ENCODE assay signal across 1 cellular context in the genomic region with DNA sequence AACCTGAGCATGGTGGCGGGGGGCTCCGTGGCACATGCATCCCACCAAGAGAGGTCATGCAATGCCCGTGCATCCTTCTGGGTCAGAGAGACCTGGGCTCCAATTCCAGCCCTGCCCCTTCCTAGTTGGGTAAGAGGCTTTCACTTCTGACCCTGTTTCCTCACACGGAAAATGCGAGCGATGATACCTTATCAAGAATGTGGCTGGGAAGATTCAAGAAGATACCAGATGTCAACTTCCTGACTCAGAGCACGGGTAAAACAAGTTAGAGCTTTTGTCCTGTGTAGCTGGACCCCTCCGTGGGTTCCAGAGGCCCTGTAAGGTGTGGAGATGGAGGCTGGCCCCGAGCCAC.
TF ChIP-seq lines count a peak whose summit lies in the region.

No MANE protein-coding gene starts in this region.

TF ChIP-seq in K562, 482 proteins besides CTCF, POLR2A, EP300 and RAD21:
- TF ChIP-seq, protein P1, sequence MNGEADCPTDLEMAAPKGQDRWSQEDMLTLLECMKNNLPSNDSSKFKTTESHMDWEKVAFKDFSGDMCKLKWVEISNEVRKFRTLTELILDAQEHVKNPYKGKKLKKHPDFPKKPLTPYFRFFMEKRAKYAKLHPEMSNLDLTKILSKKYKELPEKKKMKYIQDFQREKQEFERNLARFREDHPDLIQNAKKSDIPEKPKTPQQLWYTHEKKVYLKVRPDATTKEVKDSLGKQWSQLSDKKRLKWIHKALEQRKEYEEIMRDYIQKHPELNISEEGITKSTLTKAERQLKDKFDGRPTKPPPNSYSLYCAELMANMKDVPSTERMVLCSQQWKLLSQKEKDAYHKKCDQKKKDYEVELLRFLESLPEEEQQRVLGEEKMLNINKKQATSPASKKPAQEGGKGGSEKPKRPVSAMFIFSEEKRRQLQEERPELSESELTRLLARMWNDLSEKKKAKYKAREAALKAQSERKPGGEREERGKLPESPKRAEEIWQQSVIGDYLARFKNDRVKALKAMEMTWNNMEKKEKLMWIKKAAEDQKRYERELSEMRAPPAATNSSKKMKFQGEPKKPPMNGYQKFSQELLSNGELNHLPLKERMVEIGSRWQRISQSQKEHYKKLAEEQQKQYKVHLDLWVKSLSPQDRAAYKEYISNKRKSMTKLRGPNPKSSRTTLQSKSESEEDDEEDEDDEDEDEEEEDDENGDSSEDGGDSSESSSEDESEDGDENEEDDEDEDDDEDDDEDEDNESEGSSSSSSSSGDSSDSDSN (IDR thresholded peaks at IDR 0.05; ENCODE audit: borderline replicate concordance in 1 of 2, low read depth in 2 of 2, low read length in 2 of 2): no peak
- TF ChIP-seq BMI1 (IDR thresholded peaks at IDR 0.05; ENCODE audit: low read length) (no peak), NBN (IDR thresholded peaks at IDR 0.05; ENCODE audit: low read depth) (no peak), CEBPG (CRISPR knock-in tag; IDR thresholded peaks at IDR 0.05) (no peak), CEBPG (tag; conservative IDR thresholded peaks at IDR 0.05 in 1 of 2, IDR thresholded peaks at IDR 0.05 in 1 of 2) (no peak), TOE1 (IDR thresholded peaks at IDR 0.05; ENCODE audit: borderline replicate concordance) (no peak), TOE1 (CRISPR knock-in tag; IDR thresholded peaks at IDR 0.05; ENCODE audit: borderline replicate concordance, low read depth) (no peak), TAF1 (IDR thresholded peaks at IDR 0.05; ENCODE audit: control insufficient read depth, extremely low read depth, insufficient read depth, low read length, severe bottlenecking) (no peak), ZNF436 (CRISPR knock-in tag; IDR thresholded peaks at IDR 0.05) (no peak)
- TF ChIP-seq, protein P2, sequence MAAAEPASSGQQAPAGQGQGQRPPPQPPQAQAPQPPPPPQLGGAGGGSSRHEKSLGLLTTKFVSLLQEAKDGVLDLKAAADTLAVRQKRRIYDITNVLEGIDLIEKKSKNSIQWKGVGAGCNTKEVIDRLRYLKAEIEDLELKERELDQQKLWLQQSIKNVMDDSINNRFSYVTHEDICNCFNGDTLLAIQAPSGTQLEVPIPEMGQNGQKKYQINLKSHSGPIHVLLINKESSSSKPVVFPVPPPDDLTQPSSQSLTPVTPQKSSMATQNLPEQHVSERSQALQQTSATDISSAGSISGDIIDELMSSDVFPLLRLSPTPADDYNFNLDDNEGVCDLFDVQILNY (CRISPR knock-in tag; IDR thresholded peaks at IDR 0.05): no peak
- TF ChIP-seq, protein P3, sequence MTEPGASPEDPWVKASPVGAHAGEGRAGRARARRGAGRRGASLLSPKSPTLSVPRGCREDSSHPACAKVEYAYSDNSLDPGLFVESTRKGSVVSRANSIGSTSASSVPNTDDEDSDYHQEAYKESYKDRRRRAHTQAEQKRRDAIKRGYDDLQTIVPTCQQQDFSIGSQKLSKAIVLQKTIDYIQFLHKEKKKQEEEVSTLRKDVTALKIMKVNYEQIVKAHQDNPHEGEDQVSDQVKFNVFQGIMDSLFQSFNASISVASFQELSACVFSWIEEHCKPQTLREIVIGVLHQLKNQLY (CRISPR knock-in tag; conservative IDR thresholded peaks at IDR 0.05): no peak
- TF ChIP-seq, protein P4, sequence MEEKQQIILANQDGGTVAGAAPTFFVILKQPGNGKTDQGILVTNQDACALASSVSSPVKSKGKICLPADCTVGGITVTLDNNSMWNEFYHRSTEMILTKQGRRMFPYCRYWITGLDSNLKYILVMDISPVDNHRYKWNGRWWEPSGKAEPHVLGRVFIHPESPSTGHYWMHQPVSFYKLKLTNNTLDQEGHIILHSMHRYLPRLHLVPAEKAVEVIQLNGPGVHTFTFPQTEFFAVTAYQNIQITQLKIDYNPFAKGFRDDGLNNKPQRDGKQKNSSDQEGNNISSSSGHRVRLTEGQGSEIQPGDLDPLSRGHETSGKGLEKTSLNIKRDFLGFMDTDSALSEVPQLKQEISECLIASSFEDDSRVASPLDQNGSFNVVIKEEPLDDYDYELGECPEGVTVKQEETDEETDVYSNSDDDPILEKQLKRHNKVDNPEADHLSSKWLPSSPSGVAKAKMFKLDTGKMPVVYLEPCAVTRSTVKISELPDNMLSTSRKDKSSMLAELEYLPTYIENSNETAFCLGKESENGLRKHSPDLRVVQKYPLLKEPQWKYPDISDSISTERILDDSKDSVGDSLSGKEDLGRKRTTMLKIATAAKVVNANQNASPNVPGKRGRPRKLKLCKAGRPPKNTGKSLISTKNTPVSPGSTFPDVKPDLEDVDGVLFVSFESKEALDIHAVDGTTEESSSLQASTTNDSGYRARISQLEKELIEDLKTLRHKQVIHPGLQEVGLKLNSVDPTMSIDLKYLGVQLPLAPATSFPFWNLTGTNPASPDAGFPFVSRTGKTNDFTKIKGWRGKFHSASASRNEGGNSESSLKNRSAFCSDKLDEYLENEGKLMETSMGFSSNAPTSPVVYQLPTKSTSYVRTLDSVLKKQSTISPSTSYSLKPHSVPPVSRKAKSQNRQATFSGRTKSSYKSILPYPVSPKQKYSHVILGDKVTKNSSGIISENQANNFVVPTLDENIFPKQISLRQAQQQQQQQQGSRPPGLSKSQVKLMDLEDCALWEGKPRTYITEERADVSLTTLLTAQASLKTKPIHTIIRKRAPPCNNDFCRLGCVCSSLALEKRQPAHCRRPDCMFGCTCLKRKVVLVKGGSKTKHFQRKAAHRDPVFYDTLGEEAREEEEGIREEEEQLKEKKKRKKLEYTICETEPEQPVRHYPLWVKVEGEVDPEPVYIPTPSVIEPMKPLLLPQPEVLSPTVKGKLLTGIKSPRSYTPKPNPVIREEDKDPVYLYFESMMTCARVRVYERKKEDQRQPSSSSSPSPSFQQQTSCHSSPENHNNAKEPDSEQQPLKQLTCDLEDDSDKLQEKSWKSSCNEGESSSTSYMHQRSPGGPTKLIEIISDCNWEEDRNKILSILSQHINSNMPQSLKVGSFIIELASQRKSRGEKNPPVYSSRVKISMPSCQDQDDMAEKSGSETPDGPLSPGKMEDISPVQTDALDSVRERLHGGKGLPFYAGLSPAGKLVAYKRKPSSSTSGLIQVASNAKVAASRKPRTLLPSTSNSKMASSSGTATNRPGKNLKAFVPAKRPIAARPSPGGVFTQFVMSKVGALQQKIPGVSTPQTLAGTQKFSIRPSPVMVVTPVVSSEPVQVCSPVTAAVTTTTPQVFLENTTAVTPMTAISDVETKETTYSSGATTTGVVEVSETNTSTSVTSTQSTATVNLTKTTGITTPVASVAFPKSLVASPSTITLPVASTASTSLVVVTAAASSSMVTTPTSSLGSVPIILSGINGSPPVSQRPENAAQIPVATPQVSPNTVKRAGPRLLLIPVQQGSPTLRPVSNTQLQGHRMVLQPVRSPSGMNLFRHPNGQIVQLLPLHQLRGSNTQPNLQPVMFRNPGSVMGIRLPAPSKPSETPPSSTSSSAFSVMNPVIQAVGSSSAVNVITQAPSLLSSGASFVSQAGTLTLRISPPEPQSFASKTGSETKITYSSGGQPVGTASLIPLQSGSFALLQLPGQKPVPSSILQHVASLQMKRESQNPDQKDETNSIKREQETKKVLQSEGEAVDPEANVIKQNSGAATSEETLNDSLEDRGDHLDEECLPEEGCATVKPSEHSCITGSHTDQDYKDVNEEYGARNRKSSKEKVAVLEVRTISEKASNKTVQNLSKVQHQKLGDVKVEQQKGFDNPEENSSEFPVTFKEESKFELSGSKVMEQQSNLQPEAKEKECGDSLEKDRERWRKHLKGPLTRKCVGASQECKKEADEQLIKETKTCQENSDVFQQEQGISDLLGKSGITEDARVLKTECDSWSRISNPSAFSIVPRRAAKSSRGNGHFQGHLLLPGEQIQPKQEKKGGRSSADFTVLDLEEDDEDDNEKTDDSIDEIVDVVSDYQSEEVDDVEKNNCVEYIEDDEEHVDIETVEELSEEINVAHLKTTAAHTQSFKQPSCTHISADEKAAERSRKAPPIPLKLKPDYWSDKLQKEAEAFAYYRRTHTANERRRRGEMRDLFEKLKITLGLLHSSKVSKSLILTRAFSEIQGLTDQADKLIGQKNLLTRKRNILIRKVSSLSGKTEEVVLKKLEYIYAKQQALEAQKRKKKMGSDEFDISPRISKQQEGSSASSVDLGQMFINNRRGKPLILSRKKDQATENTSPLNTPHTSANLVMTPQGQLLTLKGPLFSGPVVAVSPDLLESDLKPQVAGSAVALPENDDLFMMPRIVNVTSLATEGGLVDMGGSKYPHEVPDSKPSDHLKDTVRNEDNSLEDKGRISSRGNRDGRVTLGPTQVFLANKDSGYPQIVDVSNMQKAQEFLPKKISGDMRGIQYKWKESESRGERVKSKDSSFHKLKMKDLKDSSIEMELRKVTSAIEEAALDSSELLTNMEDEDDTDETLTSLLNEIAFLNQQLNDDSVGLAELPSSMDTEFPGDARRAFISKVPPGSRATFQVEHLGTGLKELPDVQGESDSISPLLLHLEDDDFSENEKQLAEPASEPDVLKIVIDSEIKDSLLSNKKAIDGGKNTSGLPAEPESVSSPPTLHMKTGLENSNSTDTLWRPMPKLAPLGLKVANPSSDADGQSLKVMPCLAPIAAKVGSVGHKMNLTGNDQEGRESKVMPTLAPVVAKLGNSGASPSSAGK (IDR thresholded peaks at IDR 0.05): no peak
- TF ChIP-seq, protein P5, sequence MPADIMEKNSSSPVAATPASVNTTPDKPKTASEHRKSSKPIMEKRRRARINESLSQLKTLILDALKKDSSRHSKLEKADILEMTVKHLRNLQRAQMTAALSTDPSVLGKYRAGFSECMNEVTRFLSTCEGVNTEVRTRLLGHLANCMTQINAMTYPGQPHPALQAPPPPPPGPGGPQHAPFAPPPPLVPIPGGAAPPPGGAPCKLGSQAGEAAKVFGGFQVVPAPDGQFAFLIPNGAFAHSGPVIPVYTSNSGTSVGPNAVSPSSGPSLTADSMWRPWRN (IDR thresholded peaks at IDR 0.05; ENCODE audit: low read depth): no peak
